ENCODE assay signal across 11 cellular contexts in the genomic region with DNA sequence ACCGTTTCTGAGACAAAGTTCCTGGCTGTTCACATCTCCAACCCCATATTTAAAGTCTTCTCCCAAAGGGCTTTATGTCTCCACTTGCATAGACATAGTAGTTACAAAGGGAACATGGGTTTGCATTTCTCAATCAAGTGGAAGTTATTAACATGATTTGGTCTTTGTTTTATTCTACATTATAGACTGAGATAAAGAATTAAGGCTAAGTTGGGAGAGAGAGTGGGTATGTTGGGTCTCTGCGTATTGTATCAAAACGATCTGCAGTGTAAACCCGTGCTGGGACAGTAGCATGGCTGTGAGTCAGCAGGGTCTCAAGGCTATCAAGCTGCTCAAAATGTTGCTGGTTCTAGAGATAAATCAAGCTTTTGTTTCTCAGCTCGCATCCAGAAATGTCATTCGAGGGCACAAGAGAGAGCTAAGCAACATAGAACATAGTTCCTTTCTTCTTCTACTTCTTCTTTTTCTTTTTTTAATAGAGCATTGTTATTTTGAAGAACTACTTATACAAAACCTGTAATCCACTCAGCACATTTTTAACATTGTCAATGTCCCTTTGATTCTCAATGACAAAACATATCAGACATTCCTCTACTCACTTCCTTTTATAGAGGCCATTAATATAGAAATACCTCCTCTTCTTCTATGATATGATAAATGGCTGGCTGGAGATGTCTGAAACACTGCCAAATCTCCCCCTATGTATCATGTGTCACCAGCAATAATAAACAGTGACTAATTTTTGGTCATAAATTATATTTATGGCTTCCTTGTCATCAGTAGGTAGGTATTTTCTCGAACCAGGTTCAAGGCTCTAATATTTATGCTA. TPM values are rescaled to one million over a fixed set of nuclear protein-coding genes. Genes with fewer than 3 reads are reported as not detected.
DNase-seq lines count a peak whose midpoint lies in the region; ATAC-seq, FAIRE-seq and TF ChIP-seq lines count a peak whose summit lies in the region.
"Had no signal": no experiment of that assay in that cellular context is flagged by ENCODE, and none has a peak within 500 bp of the region (broad histone marks: within the 10 kb centered on the region; RNA-seq: fewer than 3 reads in every experiment).

No MANE protein-coding gene starts in this region.

- intact Hi-C loops in HepG2 (cut with micrococcal nuclease; ENCODE audit: unreplicated experiment), result loop anchor here (1.0 to 2.0 kb wide), 2 partner anchors 22 to 85 kb away; no protein-coding TSS in a partner anchor

- peaks cover 67% of the 10 kb centered on the region for H3K4me1 ChIP-seq in HepG2 (ENCODE audit: insufficient read depth, low read length)

- no peak for TF ChIP-seq POLR2A in HepG2 (IDR thresholded peaks at IDR 0.05; ENCODE audit: insufficient read depth in 1 of 2, low read depth in 2 of 2, low read length in 2 of 2)

- DNase-seq in COLO829 (ENCODE audit: low spot score) (peak; percentile 61), M059J (ENCODE audit: low read depth) (peak; percentile 73), brain microvascular endothelial cell (peak; percentile 53), HepG2 (ENCODE audit: low spot score) (peak; percentile 89), GM10266 (ENCODE audit: extremely low spot score) (no peak), cerebellar cortex (ENCODE audit: low spot score) (no peak), NCI-H524 treated with DMSO at 0.1 percent for 48 hours (lab: John Stamatoyannopoulos, UW) (no peak)
- DNase-seq in activated naive CD4-positive, alpha-beta T cell treated with anti-CD3 and anti-CD28 coated beads, Interleukin-2, amount 50 U/mL, for 16 hours, result no peak
- DNase-seq: naive B cell, NCI-H187 treated with DMSO at 0.1 percent for 48 hours had no signal

- no peaks in the 10 kb centered on the region for H4K20me1 ChIP-seq in HepG2 (ENCODE audit: insufficient read depth, low read length)

- TF ChIP-seq RAD21 in HepG2 (CRISPR knock-in tag; IDR thresholded peaks at IDR 0.05), result no peak

- peak overlapping the region; percentile 69 for H3K9ac ChIP-seq in HepG2 (ENCODE audit: insufficient read depth, low read depth, low read length)

- TF ChIP-seq EP300 in HepG2 (IDR thresholded peaks at IDR 0.05; ENCODE audit: low read depth in 2 of 2, low read length in 2 of 2) (0 out of 4 replicates have a peak, but pooled peaks of 1 of the 2 experiments have one; percentile 25), HepG2 (CRISPR knock-in tag; IDR thresholded peaks at IDR 0.05; ENCODE audit: borderline replicate concordance) (peak; percentile 57; the same call in 1 of the 2 replicates)

- in situ Hi-C loops in brain microvascular endothelial cell (cut with HindIII; ENCODE audit: low pct_ligation_motif_present, low sequenced_read_pairs), result no loop called here
- in situ Hi-C loops in HepG2 (cut with HindIII; ENCODE audit: extremely low pct_ligation_motif_present, low pct_unique_long_range_greater_than_20kb), result no loop called here

- WGBS in HepG2 (ENCODE audit: low lambda C conversion rate), result 19% methylated on average over 7 of the region's 7 CpGs

- CTCF ChIA-PET in HepG2 (lab: Yijun Ruan, JAX; ENCODE audit: low intra/inter-chr PET ratio, low total read pairs), result no interaction called here

- no peak overlapping the region for H2AFZ ChIP-seq in HepG2 (ENCODE audit: low read length)

- FAIRE-seq in HepG2 (lab: Jason Lieb, UNC), result peak; percentile 4

- H3K27me3 ChIP-seq in brain microvascular endothelial cell (replicated peaks) (no peaks in the 10 kb centered on the region), HepG2 (ENCODE audit: control insufficient read depth in 1 of 2, insufficient read depth in 2 of 2, low read length in 2 of 2) (no peaks in the 10 kb centered on the region)

- peaks cover 6% of the 10 kb centered on the region for H3K79me2 ChIP-seq in HepG2 (ENCODE audit: insufficient read depth, low read length)

- H3K36me3 ChIP-seq in brain microvascular endothelial cell (replicated peaks) (no peaks in the 10 kb centered on the region), HepG2 (replicated peaks in 1 of 2; ENCODE audit: control insufficient read depth in 1 of 2, insufficient read depth in 2 of 2, low read length in 2 of 2) (peaks cover 0 to 9% of the 10 kb centered on the region in 2 experiments; a peak in 2 of 5 replicates)

- H3K27ac ChIP-seq in brain microvascular endothelial cell, result no peak overlapping the region
- peak overlapping the region; percentile 87 for H3K27ac ChIP-seq in HepG2 (ENCODE audit: extremely low read length, insufficient read depth, low read length)
- H3K27ac ChIP-seq: coronary artery had no signal

- no peak for TF ChIP-seq CTCF in brain microvascular endothelial cell (IDR thresholded peaks at IDR 0.05; ENCODE audit: low read depth, low read length, missing control alignments)
- TF ChIP-seq CTCF in HepG2 (CRISPR knock-in tag; IDR thresholded peaks at IDR 0.05), result no peak
- TF ChIP-seq CTCF in GM10266 (IDR thresholded peaks at IDR 0.05; ENCODE audit: control insufficient read depth, insufficient read depth, low read depth, missing control alignments), result no peak

- TSS peak; percentile 87 for BruUV-seq in HepG2 (replicated peaks; lab: Mats Ljungman, UMichigan)

- H3K4me3 ChIP-seq in brain microvascular endothelial cell (ENCODE audit: low read depth, low read length) (no peak overlapping the region), HepG2 (replicated peaks in 1 of 3; ENCODE audit: insufficient read depth in 1 of 3, low read depth in 2 of 3, low read length in 3 of 3) (peak overlapping the region in 2 of 3 experiments; percentile 31 to 39; a peak in 2 of 6 replicates)
- H3K4me3 ChIP-seq: coronary artery had no signal

- H3K9me3 ChIP-seq in HepG2 (ENCODE audit: low read length), result no peaks in the 10 kb centered on the region

- peak overlapping the region; percentile 65 for H3K4me2 ChIP-seq in HepG2 (ENCODE audit: low read depth, low read length)

- peak; percentile 96 for ATAC-seq in HepG2

- POLR2A ChIA-PET in HepG2 (lab: Yijun Ruan, JAX), result interaction anchor here (1.0 to 1.3 kb wide), 4 partner anchors 23 to 97 kb away, joined by 3 to 4 read pairs (median 3); no protein-coding TSS in a partner anchor

TF ChIP-seq in HepG2, 621 proteins besides CTCF, POLR2A, EP300 and RAD21 (continues in another document):
- TF ChIP-seq MIXL1 (CRISPR knock-in tag; IDR thresholded peaks at IDR 0.05) (no peak), KLF11 (CRISPR knock-in tag; IDR thresholded peaks at IDR 0.05) (0 out of 2 replicates have a peak, but pooled peaks have one; percentile 27), SMAD3 (CRISPR knock-in tag; IDR thresholded peaks at IDR 0.05) (no peak), MEIS2 (CRISPR knock-in tag; IDR thresholded peaks at IDR 0.05) (no peak), ZSCAN29 (CRISPR knock-in tag; conservative IDR thresholded peaks at IDR 0.05) (peak; percentile 54; the same call in 1 of the 2 replicates), RARG (CRISPR knock-in tag; IDR thresholded peaks at IDR 0.05; ENCODE audit: low read depth) (no peak), CREB1 (IDR thresholded peaks at IDR 0.05) (no peak), CREB1 (CRISPR knock-in tag; IDR thresholded peaks at IDR 0.05) (no peak), ETV5 (CRISPR knock-in tag; IDR thresholded peaks at IDR 0.05; ENCODE audit: borderline replicate concordance) (no peak), HDAC2 (CRISPR knock-in tag; IDR thresholded peaks at IDR 0.05) (peak; percentile 41; the same call in 1 of the 2 replicates), GPN1 (CRISPR knock-in tag; IDR thresholded peaks at IDR 0.05; ENCODE audit: borderline replicate concordance) (no peak)
- TF ChIP-seq, protein P1, sequence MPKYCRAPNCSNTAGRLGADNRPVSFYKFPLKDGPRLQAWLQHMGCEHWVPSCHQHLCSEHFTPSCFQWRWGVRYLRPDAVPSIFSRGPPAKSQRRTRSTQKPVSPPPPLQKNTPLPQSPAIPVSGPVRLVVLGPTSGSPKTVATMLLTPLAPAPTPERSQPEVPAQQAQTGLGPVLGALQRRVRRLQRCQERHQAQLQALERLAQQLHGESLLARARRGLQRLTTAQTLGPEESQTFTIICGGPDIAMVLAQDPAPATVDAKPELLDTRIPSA (CRISPR knock-in tag; IDR thresholded peaks at IDR 0.05; ENCODE audit: borderline replicate concordance), result no peak
- TF ChIP-seq, protein P2, sequence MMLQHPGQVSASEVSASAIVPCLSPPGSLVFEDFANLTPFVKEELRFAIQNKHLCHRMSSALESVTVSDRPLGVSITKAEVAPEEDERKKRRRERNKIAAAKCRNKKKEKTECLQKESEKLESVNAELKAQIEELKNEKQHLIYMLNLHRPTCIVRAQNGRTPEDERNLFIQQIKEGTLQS (CRISPR knock-in tag; IDR thresholded peaks at IDR 0.05), result 0 out of 2 replicates have a peak, but pooled peaks have one; percentile 62

RNA-seq across cellular contexts. Expression of a gene that starts 34.5 kb away (rescaled TPM):
- 5.5 and 11.0 TPM in 2 replicates for total RNA-seq in M059J (2014; rRNA removed; shearing (Covaris generic))
- 59.5 and 80.6 TPM in 2 replicates for total RNA-seq in HepG2 (2016; rRNA removed; fragmentation: Illumina TruSeq; extraction: Trizol)
- total RNA-seq in HepG2 (2016; cell fraction: cytosol; rRNA removed; fragmentation: Illumina TruSeq; extraction: Trizol; ENCODE audit: low read depth), result 7.7 and 10.8 TPM in 2 replicates
- total RNA-seq in HepG2 (2016; cell fraction: insoluble cytoplasmic fraction; rRNA removed; fragmentation: Illumina TruSeq; extraction: Trizol), result 59.9 and 79.4 TPM in 2 replicates
- total RNA-seq in HepG2 (2016; cell fraction: membrane; rRNA removed; fragmentation: Illumina TruSeq; extraction: Trizol), result 31.0 and 34.2 TPM in 2 replicates
- total RNA-seq in HepG2 (2016; cell fraction: nucleus; rRNA removed; fragmentation: Illumina TruSeq; extraction: Trizol), result 53.4 and 63.5 TPM in 2 replicates
- 13.0 and 18.8 TPM in 2 replicates for polyA plus RNA-seq in HepG2 (2011; rRNA removed)
- polyA plus RNA-seq in HepG2 (2011; cell fraction: cytosol; rRNA removed), result 11.3 and 11.5 TPM in 2 replicates
- polyA plus RNA-seq in HepG2 (2011; cell fraction: nucleus; rRNA removed), result 27.3 and 37.7 TPM in 2 replicates
- 10.7 and 10.9 TPM in 2 replicates for polyA plus RNA-seq in HepG2 (2012)
- 4.3 and 4.9 TPM in 2 replicates for polyA plus RNA-seq in HepG2 (2016; cell fraction: cytosol; fragmentation: Illumina TruSeq; extraction: Trizol; ENCODE audit: low read depth)
- 57.8 and 61.6 TPM in 2 replicates for polyA plus RNA-seq in HepG2 (2016; cell fraction: insoluble cytoplasmic fraction; fragmentation: Illumina TruSeq; extraction: Trizol; ENCODE audit: low read depth)
- 14.8 and 14.9 TPM in 2 replicates for polyA plus RNA-seq in HepG2 (2016; cell fraction: membrane; fragmentation: Illumina TruSeq; extraction: Trizol; ENCODE audit: low read depth)
- 58.3 and 64.1 TPM in 2 replicates for polyA plus RNA-seq in HepG2 (2016; cell fraction: nucleus; fragmentation: Illumina TruSeq; extraction: Trizol; ENCODE audit: insufficient read depth, low read depth)
- 19.3 and 21.6 TPM in 2 replicates for polyA minus RNA-seq in HepG2 (2011; rRNA and poly(A)+ RNA removed; ENCODE audit: low replicate concordance)
- polyA minus RNA-seq in HepG2 (2011; cell fraction: cytosol; rRNA and poly(A)+ RNA removed), result 8.8 and 15.0 TPM in 2 replicates
- 37.7 and 46.2 TPM in 2 replicates for polyA minus RNA-seq in HepG2 (2011; cell fraction: nucleus; rRNA and poly(A)+ RNA removed)

Comparison
In these comparisons a context has a peak if more than half of its experiments do, and no peak if none do; other contexts are left out.
1. DNase-seq: peak in COLO829 (single experiment), M059J (single experiment), brain microvascular endothelial cell (single experiment) and HepG2 (single experiment); none in activated naive CD4-positive, alpha-beta T cell treated with anti-CD3 and anti-CD28 coated beads, Interleukin-2, amount 50 U/mL, for 16 hours (single experiment), GM10266 (single experiment), cerebellar cortex (single experiment) and NCI-H524 treated with DMSO at 0.1 percent for 48 hours (single experiment).